In the genomic region with DNA sequence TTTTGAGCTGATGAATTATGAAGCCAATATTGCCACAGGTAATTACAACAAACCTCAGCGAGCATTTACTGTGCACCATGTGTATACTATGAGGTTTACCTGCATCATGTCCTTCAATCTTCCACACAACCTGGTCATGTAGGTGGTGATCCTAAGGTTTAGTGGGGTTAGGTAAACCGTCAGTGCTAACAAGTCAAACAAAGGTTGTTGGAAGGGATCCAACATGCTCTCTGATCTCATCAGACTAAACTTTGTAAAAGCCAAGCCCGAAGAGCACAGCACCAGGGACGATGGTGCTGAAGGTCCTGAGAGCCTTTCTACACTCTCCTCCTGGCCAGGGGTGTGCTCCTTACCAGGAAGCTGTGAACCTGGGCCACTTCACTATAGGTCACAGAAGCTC, we compare ENCODE assay signal across 1 cellular context.
TF ChIP-seq lines count a peak whose summit lies in the region.

No MANE protein-coding gene starts in this region.

TF ChIP-seq in HepG2, 621 proteins besides CTCF, POLR2A, EP300 and RAD21 (continued from another document and continues in another):
- TF ChIP-seq, protein P1, sequence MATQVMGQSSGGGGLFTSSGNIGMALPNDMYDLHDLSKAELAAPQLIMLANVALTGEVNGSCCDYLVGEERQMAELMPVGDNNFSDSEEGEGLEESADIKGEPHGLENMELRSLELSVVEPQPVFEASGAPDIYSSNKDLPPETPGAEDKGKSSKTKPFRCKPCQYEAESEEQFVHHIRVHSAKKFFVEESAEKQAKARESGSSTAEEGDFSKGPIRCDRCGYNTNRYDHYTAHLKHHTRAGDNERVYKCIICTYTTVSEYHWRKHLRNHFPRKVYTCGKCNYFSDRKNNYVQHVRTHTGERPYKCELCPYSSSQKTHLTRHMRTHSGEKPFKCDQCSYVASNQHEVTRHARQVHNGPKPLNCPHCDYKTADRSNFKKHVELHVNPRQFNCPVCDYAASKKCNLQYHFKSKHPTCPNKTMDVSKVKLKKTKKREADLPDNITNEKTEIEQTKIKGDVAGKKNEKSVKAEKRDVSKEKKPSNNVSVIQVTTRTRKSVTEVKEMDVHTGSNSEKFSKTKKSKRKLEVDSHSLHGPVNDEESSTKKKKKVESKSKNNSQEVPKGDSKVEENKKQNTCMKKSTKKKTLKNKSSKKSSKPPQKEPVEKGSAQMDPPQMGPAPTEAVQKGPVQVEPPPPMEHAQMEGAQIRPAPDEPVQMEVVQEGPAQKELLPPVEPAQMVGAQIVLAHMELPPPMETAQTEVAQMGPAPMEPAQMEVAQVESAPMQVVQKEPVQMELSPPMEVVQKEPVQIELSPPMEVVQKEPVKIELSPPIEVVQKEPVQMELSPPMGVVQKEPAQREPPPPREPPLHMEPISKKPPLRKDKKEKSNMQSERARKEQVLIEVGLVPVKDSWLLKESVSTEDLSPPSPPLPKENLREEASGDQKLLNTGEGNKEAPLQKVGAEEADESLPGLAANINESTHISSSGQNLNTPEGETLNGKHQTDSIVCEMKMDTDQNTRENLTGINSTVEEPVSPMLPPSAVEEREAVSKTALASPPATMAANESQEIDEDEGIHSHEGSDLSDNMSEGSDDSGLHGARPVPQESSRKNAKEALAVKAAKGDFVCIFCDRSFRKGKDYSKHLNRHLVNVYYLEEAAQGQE (IDR thresholded peaks at IDR 0.05; ENCODE audit: borderline replicate concordance in 1 of 2, low read depth in 1 of 2, low read length in 2 of 2), result no peak
- TF ChIP-seq ZBTB38 (CRISPR knock-in tag; IDR thresholded peaks at IDR 0.05) (no peak), ZNF879 (CRISPR knock-in tag; IDR thresholded peaks at IDR 0.05) (no peak), ZNF383 (CRISPR knock-in tag; IDR thresholded peaks at IDR 0.05; ENCODE audit: borderline replicate concordance) (no peak), KLF9 (CRISPR knock-in tag; IDR thresholded peaks at IDR 0.05; ENCODE audit: low read depth) (no peak), RBFOX2 (IDR thresholded peaks at IDR 0.05; ENCODE audit: low read depth, low read length) (no peak), ZFP1 (CRISPR knock-in tag; IDR thresholded peaks at IDR 0.05) (no peak), MYC (CRISPR knock-in tag; IDR thresholded peaks at IDR 0.05; ENCODE audit: borderline replicate concordance) (no peak), ZNF263 (CRISPR knock-in tag; IDR thresholded peaks at IDR 0.05) (peak; percentile 94), DMAP1 (CRISPR knock-in tag; IDR thresholded peaks at IDR 0.05) (no peak), ZFP36L2 (CRISPR knock-in tag; IDR thresholded peaks at IDR 0.05) (no peak), ZNF781 (CRISPR knock-in tag; IDR thresholded peaks at IDR 0.05; ENCODE audit: borderline replicate concordance, not compliant biosample characterization) (no peak), ZBTB7B (CRISPR knock-in tag; IDR thresholded peaks at IDR 0.05) (no peak), ZNF766 (CRISPR knock-in tag; IDR thresholded peaks at IDR 0.05; ENCODE audit: borderline replicate concordance) (no peak), XBP1 (CRISPR knock-in tag; IDR thresholded peaks at IDR 0.05) (no peak), ZNF670 (CRISPR knock-in tag; IDR thresholded peaks at IDR 0.05; ENCODE audit: borderline replicate concordance) (0 out of 2 replicates have a peak, but pooled peaks have one; percentile 34), PRMT3 (CRISPR knock-in tag; IDR thresholded peaks at IDR 0.05; ENCODE audit: borderline replicate concordance, low read depth) (no peak), SAP130 (CRISPR knock-in tag; IDR thresholded peaks at IDR 0.05; ENCODE audit: low read depth) (peak; percentile 46), BCL6 (CRISPR knock-in tag; IDR thresholded peaks at IDR 0.05) (0 out of 2 replicates have a peak, but pooled peaks have one; percentile 30), NR1H2 (CRISPR knock-in tag; IDR thresholded peaks at IDR 0.05; ENCODE audit: borderline replicate concordance, low read depth) (no peak), ARID2 (CRISPR knock-in tag; IDR thresholded peaks at IDR 0.05; ENCODE audit: borderline replicate concordance) (no peak), ZNF782 (CRISPR knock-in tag; IDR thresholded peaks at IDR 0.05; ENCODE audit: borderline replicate concordance) (no peak), KLF6 (CRISPR knock-in tag; IDR thresholded peaks at IDR 0.05) (no peak), FOXK2 (IDR thresholded peaks at IDR 0.05) (no peak), ZNF367 (CRISPR knock-in tag; IDR thresholded peaks at IDR 0.05; ENCODE audit: borderline replicate concordance) (no peak), CENPX (CRISPR knock-in tag; IDR thresholded peaks at IDR 0.05) (no peak), ZSCAN22 (CRISPR knock-in tag; IDR thresholded peaks at IDR 0.05) (no peak)
- TF ChIP-seq, protein P2, sequence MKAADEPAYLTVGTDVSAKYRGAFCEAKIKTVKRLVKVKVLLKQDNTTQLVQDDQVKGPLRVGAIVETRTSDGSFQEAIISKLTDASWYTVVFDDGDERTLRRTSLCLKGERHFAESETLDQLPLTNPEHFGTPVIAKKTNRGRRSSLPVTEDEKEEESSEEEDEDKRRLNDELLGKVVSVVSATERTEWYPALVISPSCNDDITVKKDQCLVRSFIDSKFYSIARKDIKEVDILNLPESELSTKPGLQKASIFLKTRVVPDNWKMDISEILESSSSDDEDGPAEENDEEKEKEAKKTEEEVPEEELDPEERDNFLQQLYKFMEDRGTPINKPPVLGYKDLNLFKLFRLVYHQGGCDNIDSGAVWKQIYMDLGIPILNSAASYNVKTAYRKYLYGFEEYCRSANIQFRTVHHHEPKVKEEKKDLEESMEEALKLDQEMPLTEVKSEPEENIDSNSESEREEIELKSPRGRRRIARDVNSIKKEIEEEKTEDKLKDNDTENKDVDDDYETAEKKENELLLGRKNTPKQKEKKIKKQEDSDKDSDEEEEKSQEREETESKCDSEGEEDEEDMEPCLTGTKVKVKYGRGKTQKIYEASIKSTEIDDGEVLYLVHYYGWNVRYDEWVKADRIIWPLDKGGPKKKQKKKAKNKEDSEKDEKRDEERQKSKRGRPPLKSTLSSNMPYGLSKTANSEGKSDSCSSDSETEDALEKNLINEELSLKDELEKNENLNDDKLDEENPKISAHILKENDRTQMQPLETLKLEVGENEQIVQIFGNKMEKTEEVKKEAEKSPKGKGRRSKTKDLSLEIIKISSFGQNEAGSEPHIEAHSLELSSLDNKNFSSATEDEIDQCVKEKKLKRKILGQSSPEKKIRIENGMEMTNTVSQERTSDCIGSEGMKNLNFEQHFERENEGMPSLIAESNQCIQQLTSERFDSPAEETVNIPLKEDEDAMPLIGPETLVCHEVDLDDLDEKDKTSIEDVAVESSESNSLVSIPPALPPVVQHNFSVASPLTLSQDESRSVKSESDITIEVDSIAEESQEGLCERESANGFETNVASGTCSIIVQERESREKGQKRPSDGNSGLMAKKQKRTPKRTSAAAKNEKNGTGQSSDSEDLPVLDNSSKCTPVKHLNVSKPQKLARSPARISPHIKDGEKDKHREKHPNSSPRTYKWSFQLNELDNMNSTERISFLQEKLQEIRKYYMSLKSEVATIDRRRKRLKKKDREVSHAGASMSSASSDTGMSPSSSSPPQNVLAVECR (CRISPR knock-in tag; IDR thresholded peaks at IDR 0.05; ENCODE audit: borderline replicate concordance), result no peak
- TF ChIP-seq, protein P3, sequence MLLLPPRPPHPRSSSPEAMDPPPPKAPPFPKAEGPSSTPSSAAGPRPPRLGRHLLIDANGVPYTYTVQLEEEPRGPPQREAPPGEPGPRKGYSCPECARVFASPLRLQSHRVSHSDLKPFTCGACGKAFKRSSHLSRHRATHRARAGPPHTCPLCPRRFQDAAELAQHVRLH (CRISPR knock-in tag; IDR thresholded peaks at IDR 0.05; ENCODE audit: borderline replicate concordance, low read depth), result no peak
- TF ChIP-seq, protein P4, sequence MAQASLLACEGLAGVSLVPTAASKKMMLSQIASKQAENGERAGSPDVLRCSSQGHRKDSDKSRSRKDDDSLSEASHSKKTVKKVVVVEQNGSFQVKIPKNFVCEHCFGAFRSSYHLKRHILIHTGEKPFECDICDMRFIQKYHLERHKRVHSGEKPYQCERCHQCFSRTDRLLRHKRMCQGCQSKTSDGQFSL (CRISPR knock-in tag; IDR thresholded peaks at IDR 0.05), result no peak
- TF ChIP-seq, protein P5, sequence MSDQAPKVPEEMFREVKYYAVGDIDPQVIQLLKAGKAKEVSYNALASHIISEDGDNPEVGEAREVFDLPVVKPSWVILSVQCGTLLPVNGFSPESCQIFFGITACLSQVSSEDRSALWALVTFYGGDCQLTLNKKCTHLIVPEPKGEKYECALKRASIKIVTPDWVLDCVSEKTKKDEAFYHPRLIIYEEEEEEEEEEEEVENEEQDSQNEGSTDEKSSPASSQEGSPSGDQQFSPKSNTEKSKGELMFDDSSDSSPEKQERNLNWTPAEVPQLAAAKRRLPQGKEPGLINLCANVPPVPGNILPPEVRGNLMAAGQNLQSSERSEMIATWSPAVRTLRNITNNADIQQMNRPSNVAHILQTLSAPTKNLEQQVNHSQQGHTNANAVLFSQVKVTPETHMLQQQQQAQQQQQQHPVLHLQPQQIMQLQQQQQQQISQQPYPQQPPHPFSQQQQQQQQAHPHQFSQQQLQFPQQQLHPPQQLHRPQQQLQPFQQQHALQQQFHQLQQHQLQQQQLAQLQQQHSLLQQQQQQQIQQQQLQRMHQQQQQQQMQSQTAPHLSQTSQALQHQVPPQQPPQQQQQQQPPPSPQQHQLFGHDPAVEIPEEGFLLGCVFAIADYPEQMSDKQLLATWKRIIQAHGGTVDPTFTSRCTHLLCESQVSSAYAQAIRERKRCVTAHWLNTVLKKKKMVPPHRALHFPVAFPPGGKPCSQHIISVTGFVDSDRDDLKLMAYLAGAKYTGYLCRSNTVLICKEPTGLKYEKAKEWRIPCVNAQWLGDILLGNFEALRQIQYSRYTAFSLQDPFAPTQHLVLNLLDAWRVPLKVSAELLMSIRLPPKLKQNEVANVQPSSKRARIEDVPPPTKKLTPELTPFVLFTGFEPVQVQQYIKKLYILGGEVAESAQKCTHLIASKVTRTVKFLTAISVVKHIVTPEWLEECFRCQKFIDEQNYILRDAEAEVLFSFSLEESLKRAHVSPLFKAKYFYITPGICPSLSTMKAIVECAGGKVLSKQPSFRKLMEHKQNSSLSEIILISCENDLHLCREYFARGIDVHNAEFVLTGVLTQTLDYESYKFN (CRISPR knock-in tag; conservative IDR thresholded peaks at IDR 0.05), result no peak; the same call in 1 of the 2 replicates
- TF ChIP-seq, protein P6, sequence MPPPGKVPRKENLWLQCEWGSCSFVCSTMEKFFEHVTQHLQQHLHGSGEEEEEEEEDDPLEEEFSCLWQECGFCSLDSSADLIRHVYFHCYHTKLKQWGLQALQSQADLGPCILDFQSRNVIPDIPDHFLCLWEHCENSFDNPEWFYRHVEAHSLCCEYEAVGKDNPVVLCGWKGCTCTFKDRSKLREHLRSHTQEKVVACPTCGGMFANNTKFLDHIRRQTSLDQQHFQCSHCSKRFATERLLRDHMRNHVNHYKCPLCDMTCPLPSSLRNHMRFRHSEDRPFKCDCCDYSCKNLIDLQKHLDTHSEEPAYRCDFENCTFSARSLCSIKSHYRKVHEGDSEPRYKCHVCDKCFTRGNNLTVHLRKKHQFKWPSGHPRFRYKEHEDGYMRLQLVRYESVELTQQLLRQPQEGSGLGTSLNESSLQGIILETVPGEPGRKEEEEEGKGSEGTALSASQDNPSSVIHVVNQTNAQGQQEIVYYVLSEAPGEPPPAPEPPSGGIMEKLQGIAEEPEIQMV (CRISPR knock-in tag; IDR thresholded peaks at IDR 0.05; ENCODE audit: low read depth), result no peak
- TF ChIP-seq, protein P7, sequence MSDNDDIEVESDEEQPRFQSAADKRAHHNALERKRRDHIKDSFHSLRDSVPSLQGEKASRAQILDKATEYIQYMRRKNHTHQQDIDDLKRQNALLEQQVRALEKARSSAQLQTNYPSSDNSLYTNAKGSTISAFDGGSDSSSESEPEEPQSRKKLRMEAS (IDR thresholded peaks at IDR 0.05), result no peak
- TF ChIP-seq, protein P8, sequence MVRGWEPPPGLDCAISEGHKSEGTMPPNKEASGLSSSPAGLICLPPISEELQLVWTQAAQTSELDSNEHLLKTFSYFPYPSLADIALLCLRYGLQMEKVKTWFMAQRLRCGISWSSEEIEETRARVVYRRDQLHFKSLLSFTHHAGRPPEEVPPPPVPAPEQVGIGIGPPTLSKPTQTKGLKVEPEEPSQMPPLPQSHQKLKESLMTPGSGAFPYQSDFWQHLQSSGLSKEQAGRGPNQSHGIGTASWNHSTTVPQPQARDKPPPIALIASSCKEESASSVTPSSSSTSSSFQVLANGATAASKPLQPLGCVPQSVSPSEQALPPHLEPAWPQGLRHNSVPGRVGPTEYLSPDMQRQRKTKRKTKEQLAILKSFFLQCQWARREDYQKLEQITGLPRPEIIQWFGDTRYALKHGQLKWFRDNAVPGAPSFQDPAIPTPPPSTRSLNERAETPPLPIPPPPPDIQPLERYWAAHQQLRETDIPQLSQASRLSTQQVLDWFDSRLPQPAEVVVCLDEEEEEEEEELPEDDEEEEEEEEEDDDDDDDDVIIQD (CRISPR knock-in tag; IDR thresholded peaks at IDR 0.05; ENCODE audit: low read depth), result peak; percentile 74; the same call in 1 of the 2 replicates
- TF ChIP-seq, protein P9, sequence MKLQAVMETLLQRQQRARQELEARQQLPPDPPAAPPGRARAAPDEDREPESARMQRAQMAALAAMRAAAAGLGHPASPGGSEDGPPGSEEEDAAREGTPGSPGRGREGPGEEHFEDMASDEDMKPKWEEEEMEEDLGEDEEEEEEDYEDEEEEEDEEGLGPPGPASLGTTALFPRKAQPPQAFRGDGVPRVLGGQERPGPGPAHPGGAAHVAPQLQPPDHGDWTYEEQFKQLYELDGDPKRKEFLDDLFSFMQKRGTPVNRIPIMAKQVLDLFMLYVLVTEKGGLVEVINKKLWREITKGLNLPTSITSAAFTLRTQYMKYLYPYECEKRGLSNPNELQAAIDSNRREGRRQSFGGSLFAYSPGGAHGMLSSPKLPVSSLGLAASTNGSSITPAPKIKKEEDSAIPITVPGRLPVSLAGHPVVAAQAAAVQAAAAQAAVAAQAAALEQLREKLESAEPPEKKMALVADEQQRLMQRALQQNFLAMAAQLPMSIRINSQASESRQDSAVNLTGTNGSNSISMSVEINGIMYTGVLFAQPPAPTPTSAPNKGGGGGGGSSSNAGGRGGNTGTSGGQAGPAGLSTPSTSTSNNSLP (IDR thresholded peaks at IDR 0.05; ENCODE audit: low read depth, low read length), result no peak
- TF ChIP-seq, protein P10, sequence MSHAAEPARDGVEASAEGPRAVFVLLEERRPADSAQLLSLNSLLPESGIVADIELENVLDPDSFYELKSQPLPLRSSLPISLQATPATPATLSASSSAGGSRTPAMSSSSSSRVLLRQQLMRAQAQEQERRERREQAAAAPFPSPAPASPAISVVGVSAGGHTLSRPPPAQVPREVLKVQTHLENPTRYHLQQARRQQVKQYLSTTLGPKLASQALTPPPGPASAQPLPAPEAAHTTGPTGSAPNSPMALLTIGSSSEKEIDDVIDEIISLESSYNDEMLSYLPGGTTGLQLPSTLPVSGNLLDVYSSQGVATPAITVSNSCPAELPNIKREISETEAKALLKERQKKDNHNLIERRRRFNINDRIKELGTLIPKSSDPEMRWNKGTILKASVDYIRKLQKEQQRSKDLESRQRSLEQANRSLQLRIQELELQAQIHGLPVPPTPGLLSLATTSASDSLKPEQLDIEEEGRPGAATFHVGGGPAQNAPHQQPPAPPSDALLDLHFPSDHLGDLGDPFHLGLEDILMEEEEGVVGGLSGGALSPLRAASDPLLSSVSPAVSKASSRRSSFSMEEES (CRISPR knock-in tag; IDR thresholded peaks at IDR 0.05), result 0 out of 2 replicates have a peak, but pooled peaks have one; percentile 42
